ENCODE assay signal across 8 cellular contexts in the genomic region with DNA sequence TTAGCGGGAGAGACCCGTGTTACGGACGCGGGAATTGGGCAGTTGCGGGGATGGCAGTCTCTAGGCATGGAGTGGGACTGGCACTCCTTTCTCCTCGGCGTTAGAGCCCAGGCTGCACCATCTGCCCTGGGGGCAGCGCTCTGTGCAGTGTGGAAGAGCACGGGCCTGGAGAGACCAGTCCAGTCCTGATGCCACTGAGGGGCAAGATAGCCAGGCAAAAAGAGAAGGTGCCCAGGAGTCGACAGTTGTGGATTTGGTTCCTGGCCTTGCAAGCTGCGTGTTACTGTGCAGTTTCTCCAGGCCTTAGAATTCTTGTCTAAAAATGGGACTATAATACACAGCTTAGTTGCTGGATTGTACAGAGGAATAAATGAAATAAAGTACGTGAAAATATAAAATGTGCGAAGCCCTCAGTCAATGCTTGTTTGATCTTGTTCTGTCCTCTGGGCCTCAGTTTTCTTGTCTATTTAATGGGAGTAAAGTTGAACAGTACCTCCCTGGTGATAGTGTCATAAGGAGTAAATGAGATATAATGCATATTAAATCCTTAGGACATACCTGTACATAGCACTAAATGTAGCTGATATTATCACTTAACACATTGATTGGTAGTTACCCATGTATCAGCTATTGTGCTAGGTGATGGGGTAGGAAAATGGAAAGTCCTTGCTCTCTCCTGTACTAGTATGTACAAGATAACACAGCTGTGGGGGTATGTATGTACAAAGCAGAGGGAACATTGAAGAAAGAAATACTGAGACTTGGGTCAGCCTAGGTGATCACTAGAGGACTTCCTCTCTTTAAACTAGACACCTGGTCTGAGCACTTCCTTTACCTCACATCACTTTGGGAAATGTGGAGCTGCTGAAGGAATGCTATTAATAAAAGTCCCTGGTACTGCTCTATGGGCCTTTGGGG. TPM values are rescaled to one million over a fixed set of nuclear protein-coding genes. Genes with fewer than 3 reads are reported as not detected.
DNase-seq lines count a peak whose midpoint lies in the region; ATAC-seq and TF ChIP-seq lines count a peak whose summit lies in the region.

No MANE protein-coding gene starts in this region.

- no peaks in the 10 kb centered on the region for H3K4me1 ChIP-seq in prostate gland (replicated peaks)

- 19% methylated on average over 12 of the region's 14 CpGs for WGBS in prostate gland

- no peak for ATAC-seq in GM21576 (IDR thresholded peaks at IDR 0.05; ENCODE audit: unreplicated experiment)

- no peak for DNase-seq in T-helper 1 cell
- DNase-seq in SW480 (ENCODE audit: low spot score), result peak; percentile 14
- DNase-seq in foreskin fibroblast, result no peak
- no peak for DNase-seq in prostate gland (ENCODE audit: low spot score)
- DNase-seq in AG08395 (ENCODE audit: low spot score), result no peak
- DNase-seq in DMS53 treated with DMSO at 0.1 percent for 48 hours (lab: John Stamatoyannopoulos, UW; ENCODE audit: unreplicated experiment), result no peak

- peaks cover 23% of the 10 kb centered on the region for H3K4me1 Mint-ChIP-seq in T-helper 1 cell treated with Interleukin-12 subunit alpha and Interleukin-12 subunit beta and Interleukin-4 antibody, amounts not matched to agents 30 μg/mL and 1 μg/mL, for 36 hours (ENCODE audit: low read depth)

- H3K27ac Mint-ChIP-seq in T-helper 1 cell treated with Interleukin-12 subunit alpha and Interleukin-12 subunit beta and Interleukin-4 antibody, amounts not matched to agents 30 μg/mL and 1 μg/mL, for 36 hours, result peak overlapping the region; percentile 74

- no peaks in the 10 kb centered on the region for H3K36me3 ChIP-seq in prostate gland

- TF ChIP-seq CTCF in foreskin fibroblast (IDR thresholded peaks at IDR 0.05; ENCODE audit: low read depth, low read length), result no peak
- TF ChIP-seq CTCF in prostate gland (IDR thresholded peaks at IDR 0.05), result no peak

- H3K4me3 ChIP-seq in foreskin fibroblast (ENCODE audit: low read depth in 1 of 2, low read length in 2 of 2) (peak overlapping the region; percentile 62 to 85), prostate gland (peak overlapping the region; percentile 83 to 88)

- H3K9me3 ChIP-seq in prostate gland, result no peaks in the 10 kb centered on the region

- H3K27ac ChIP-seq in prostate gland, result peak overlapping the region; percentile 85 to 87

- no peak for TF ChIP-seq POLR2A in prostate gland (IDR thresholded peaks at IDR 0.05)

- no peaks in the 10 kb centered on the region for H3K9me3 Mint-ChIP-seq in T-helper 1 cell treated with Interleukin-12 subunit alpha and Interleukin-12 subunit beta and Interleukin-4 antibody, amounts not matched to agents 30 μg/mL and 1 μg/mL, for 36 hours

- intact Hi-C loops in prostate gland (cut with DNase I), result no loop called here

- H3K27me3 Mint-ChIP-seq in T-helper 1 cell treated with Interleukin-12 subunit alpha and Interleukin-12 subunit beta and Interleukin-4 antibody, amounts not matched to agents 30 μg/mL and 1 μg/mL, for 36 hours (ENCODE audit: low read depth), result no peaks in the 10 kb centered on the region

- H3K36me3 Mint-ChIP-seq in T-helper 1 cell treated with Interleukin-12 subunit alpha and Interleukin-12 subunit beta and Interleukin-4 antibody, amounts not matched to agents 30 μg/mL and 1 μg/mL, for 36 hours (ENCODE audit: low read depth), result no peaks in the 10 kb centered on the region

- H3K4me3 Mint-ChIP-seq in T-helper 1 cell treated with Interleukin-12 subunit alpha and Interleukin-12 subunit beta and Interleukin-4 antibody, amounts not matched to agents 30 μg/mL and 1 μg/mL, for 36 hours, result peak overlapping the region; percentile 90

- H3K27me3 ChIP-seq in prostate gland (replicated peaks; ENCODE audit: insufficient read depth), result no peaks in the 10 kb centered on the region

RNA-seq across cellular contexts. Expression of gene ATXN10, which starts 1.2 kb away (rescaled TPM):
- 100 to 1,000 TPM; 125 to 148 TPM for total RNA-seq in prostate gland
